In the genomic region with DNA sequence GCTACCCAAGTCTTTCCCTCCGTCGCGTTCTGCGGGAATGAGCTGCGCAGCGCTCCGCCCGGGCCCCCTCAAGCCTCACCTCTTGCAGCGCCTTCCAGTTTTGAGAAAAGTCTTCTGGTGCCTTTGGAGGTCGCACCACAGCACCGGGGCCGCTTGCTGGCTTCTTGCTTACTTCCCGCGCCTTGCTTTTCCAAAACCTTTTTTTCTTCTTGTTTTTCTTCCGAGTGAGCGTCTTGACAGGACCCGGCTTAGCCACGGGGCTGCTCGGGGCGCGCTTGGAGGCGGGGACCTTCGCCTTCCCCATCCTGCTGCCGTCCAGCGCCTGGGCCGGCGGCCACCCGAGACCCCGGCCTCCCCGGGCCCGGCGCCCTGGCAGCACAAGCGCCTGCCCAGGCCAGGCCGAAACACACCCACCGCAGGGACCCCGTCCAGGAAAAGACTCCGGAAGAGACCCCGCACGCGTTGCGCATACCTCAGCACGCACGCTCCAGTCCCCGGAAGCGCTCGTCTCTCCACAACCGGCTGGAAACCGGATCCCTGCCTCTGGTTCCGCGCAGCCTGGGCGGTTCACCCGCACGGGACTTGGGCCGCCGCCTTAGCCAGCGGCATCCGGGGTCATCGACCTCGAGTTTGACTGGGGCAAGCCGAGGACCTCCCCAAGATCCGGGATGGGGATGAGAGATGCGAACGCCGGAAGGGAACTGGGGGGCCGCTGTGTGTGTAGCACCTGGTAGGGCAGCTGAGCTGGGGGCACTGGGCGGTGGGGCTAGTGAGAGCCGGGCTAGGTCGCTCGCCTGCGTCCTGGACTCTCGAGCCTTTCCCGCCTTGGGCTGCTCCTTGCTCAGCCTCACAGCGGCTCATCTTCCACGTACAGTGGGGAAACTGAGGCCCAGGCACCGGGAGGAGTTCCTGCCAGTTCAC, we compare ENCODE assay signal across 8 cellular contexts. TPM values are rescaled to one million over a fixed set of nuclear protein-coding genes. Genes with fewer than 3 reads are reported as not detected.
DNase-seq lines count a peak whose midpoint lies in the region; ATAC-seq and TF ChIP-seq lines count a peak whose summit lies in the region.

A gene with protein sequence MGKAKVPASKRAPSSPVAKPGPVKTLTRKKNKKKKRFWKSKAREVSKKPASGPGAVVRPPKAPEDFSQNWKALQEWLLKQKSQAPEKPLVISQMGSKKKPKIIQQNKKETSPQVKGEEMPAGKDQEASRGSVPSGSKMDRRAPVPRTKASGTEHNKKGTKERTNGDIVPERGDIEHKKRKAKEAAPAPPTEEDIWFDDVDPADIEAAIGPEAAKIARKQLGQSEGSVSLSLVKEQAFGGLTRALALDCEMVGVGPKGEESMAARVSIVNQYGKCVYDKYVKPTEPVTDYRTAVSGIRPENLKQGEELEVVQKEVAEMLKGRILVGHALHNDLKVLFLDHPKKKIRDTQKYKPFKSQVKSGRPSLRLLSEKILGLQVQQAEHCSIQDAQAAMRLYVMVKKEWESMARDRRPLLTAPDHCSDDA (minus strand): TSS at position 470 of the 921 bp plus-strand sequence. CDS start 166 bp downstream, at position 304.

- 2% methylated on average over 75 of the region's 75 CpGs for WGBS in right cardiac atrium

- H3K27ac ChIP-seq in angular gyrus (ENCODE audit: low read depth, low read length) = peak within 1 kb of the TSS; percentile 91
- peak within 1 kb of the TSS; percentile 58 for H3K27ac ChIP-seq in right cardiac atrium (ENCODE audit: low read length)
- H3K27ac ChIP-seq in rectal smooth muscle tissue (ENCODE audit: low read depth, low read length) = peak within 1 kb of the TSS; percentile 92
- peak within 1 kb of the TSS; percentile 79 for H3K27ac ChIP-seq in vagina

- no peaks in the 10 kb centered on the region for H3K27me3 ChIP-seq in right cardiac atrium (ENCODE audit: control insufficient read depth, insufficient read depth)
- H3K27me3 ChIP-seq in rectal smooth muscle tissue (ENCODE audit: control insufficient read depth, insufficient read depth, low read length) = no peaks in the 10 kb centered on the region
- no peaks in the 10 kb centered on the region for H3K27me3 ChIP-seq in vagina

- peak; percentile 69 for ATAC-seq in HG02642 (IDR thresholded peaks at IDR 0.05; ENCODE audit: poor library complexity, unreplicated experiment)
- peak; percentile 95 to 96 for ATAC-seq in right cardiac atrium

- peak within 1 kb of the TSS; percentile 67 for H3K9ac ChIP-seq in rectal smooth muscle tissue (ENCODE audit: low read length)

- H3K4me3 ChIP-seq in GM12875 (ENCODE audit: low read depth, low read length) (peak within 1 kb of the TSS; percentile 74), right cardiac atrium (ENCODE audit: low read length) (peak within 1 kb of the TSS; percentile 70), rectal smooth muscle tissue (ENCODE audit: low read length) (peak within 1 kb of the TSS; percentile 91), vagina (peak within 1 kb of the TSS; percentile 73 to 88)

- intact Hi-C loops in right cardiac atrium (cut with DNase I) (loop anchor here in 2 of 4 donors (10.0 kb wide), 2 partner anchors 47 to 297 kb away; no protein-coding TSS in a partner anchor), vagina (cut with DNase I) (no loop called here)

- H3K36me3 ChIP-seq in rectal smooth muscle tissue (ENCODE audit: control insufficient read depth, insufficient read depth, low read length) (peaks cover 16% of the 10 kb centered on the region), vagina (peaks cover 0 to 19% of the 10 kb centered on the region in 2 donors)

- H3K4me1 ChIP-seq in right cardiac atrium (ENCODE audit: control insufficient read depth, insufficient read depth, low read length) = no peaks in the 10 kb centered on the region
- H3K4me1 ChIP-seq in rectal smooth muscle tissue (ENCODE audit: control insufficient read depth, insufficient read depth, low read length) = peaks cover 7% of the 10 kb centered on the region
- peaks cover 36% of the 10 kb centered on the region for H3K4me1 ChIP-seq in vagina

- peak in 1 of 2 donors; percentile 13 for TF ChIP-seq POLR2A in vagina (IDR thresholded peaks at IDR 0.05)

- H3K9me3 ChIP-seq in right cardiac atrium (ENCODE audit: control insufficient read depth, low read length) (no peaks in the 10 kb centered on the region), vagina (no peaks in the 10 kb centered on the region)

- DNase-seq in NCI-H1417 treated with DMSO at 0.1 percent for 48 hours (lab: John Stamatoyannopoulos, UW) (peak; percentile 14), T-helper 2 cell (peak; percentile 47 to 93 (median 74)), right cardiac atrium (peak; percentile 84 to 93 (median 91)), vagina (ENCODE audit: extremely low spot score in 2 of 2) (no peak)

- TF ChIP-seq CTCF in GM12875 (IDR thresholded peaks at IDR 0.05; ENCODE audit: borderline replicate concordance, insufficient read depth, low read depth, low read length) (no peak), vagina (IDR thresholded peaks at IDR 0.05) (peak in 1 of 3 experiments; percentile 10)

RNA-seq across cellular contexts. Expression of the gene that starts here (rescaled TPM):
- total RNA-seq in right cardiac atrium (10 to 100 TPM; 11.9 to 16.3 (median 15.0) TPM), vagina (17.2 TPM)
- 10.5 TPM for polyA plus RNA-seq in right cardiac atrium

Comparison
In these comparisons a context has a peak if more than half of its experiments do, and no peak if none do; other contexts are left out.
1. DNase-seq: peak in NCI-H1417 treated with DMSO at 0.1 percent for 48 hours (single experiment), T-helper 2 cell (5 of 5) and right cardiac atrium (3 of 3); none in vagina (0 of 2).
2. Peak in every context shown above with its lines, with median percentiles within 50 percentile points of each other: H3K4me3 ChIP-seq and H3K27ac ChIP-seq.